8 cellular contexts compared by ENCODE assay signal in the genomic region with DNA sequence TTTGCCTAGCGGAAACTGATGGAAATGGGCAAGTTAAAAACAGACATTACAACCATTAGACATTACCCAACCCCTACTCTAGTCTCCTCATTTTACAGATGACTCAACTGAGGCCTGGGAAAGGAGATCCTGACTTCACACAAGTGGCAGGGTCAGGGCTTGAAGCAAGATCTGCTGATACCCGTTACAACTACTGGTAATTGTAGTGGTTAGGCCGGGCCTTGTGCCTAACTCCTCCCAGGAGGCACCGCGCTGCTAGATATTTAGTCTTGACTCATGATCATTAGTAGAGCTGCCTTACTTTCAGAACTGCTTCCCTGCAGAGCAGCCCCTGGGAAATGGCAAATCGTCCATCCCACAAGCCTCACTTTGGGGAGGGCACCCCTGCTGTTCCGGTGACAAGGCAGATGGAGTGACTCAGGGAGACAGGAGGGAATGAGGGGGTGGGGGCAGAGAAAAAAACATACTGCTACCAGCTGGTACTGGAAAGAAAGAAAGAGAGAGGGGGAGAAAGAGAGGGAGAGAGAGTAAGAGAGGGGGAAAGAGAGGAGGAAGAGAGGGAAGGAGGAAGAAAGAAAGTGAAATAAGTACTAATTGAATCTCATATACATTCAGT. TPM values are rescaled to one million over a fixed set of nuclear protein-coding genes. Genes with fewer than 3 reads are reported as not detected.
DNase-seq lines count a peak whose midpoint lies in the region; ATAC-seq, FAIRE-seq and TF ChIP-seq lines count a peak whose summit lies in the region.

No MANE protein-coding gene starts in this region.

- H2BK120ac ChIP-seq in mesendoderm (ENCODE audit: low read depth, low read length) = no peak overlapping the region

- H3K27ac ChIP-seq in mammary epithelial cell (ENCODE audit: insufficient read depth, low read depth, low read length) (no peak overlapping the region), mesendoderm (ENCODE audit: low read depth, low read length) (no peak overlapping the region), tibial nerve (peak overlapping the region in 3 of 4 donors; percentile 67 to 90 (median 85)), HepG2 (ENCODE audit: extremely low read length, insufficient read depth, low read length) (no peak overlapping the region)

- no peak overlapping the region for H3K56ac ChIP-seq in mesendoderm (ENCODE audit: low read length)

- H3K18ac ChIP-seq in mesendoderm (ENCODE audit: low read length) = no peak overlapping the region

- H3K4ac ChIP-seq in mesendoderm (ENCODE audit: low read depth, low read length) = no peak overlapping the region

- no peak for TF ChIP-seq RAD21 in HepG2 (CRISPR knock-in tag; IDR thresholded peaks at IDR 0.05)

- no peak overlapping the region for H2BK5ac ChIP-seq in mesendoderm (ENCODE audit: low read length)

- H2AK5ac ChIP-seq in mesendoderm (ENCODE audit: low read length) = no peak overlapping the region

- TF ChIP-seq CTCF in GM12865 (IDR thresholded peaks at IDR 0.05; ENCODE audit: insufficient read depth, low read depth, low read length, missing control alignments) = no peak
- no peak for TF ChIP-seq CTCF in mammary epithelial cell (conservative IDR thresholded peaks at IDR 0.05 in 1 of 2, IDR thresholded peaks at IDR 0.05 in 1 of 2; ENCODE audit: extremely low read depth in 1 of 2, insufficient read depth in 1 of 2, low read depth in 1 of 2, low read length in 2 of 2)
- TF ChIP-seq CTCF in tibial nerve (IDR thresholded peaks at IDR 0.05) = no peak
- TF ChIP-seq CTCF in HepG2 (CRISPR knock-in tag; IDR thresholded peaks at IDR 0.05) = no peak

- no peak for FAIRE-seq in HepG2 (lab: Jason Lieb, UNC)

- POLR2A ChIA-PET in HepG2 (lab: Yijun Ruan, JAX) = no interaction called here

- H3K27me3 ChIP-seq in mammary epithelial cell (ENCODE audit: insufficient read depth, low read length) (peaks cover 3% of the 10 kb centered on the region), mesendoderm (ENCODE audit: insufficient read depth, low read length, poor library complexity) (no peaks in the 10 kb centered on the region), tibial nerve (no peaks in the 10 kb centered on the region), HepG2 (ENCODE audit: control insufficient read depth in 1 of 2, insufficient read depth in 2 of 2, low read length in 2 of 2) (no peaks in the 10 kb centered on the region; a peak in 1 of 5 replicates)

- in situ Hi-C loops in mammary epithelial cell (cut with MboI; ENCODE audit: low sequenced_read_pairs in 2 of 2) (no loop called here), HepG2 (cut with HindIII; ENCODE audit: extremely low pct_ligation_motif_present, low pct_unique_long_range_greater_than_20kb) (no loop called here)

- no peak overlapping the region for H3K23ac ChIP-seq in mesendoderm (ENCODE audit: low read length)

- CTCF ChIA-PET in mammary epithelial cell (lab: Charles Lee; ENCODE audit: low non-redundant PET) = no interaction called here
- CTCF ChIA-PET in HepG2 (lab: Yijun Ruan, JAX; ENCODE audit: low intra/inter-chr PET ratio, low total read pairs) = no interaction called here

- ATAC-seq in HG03457 (IDR thresholded peaks at IDR 0.05; ENCODE audit: unreplicated experiment) = peak; percentile 37
- no peak for ATAC-seq in HepG2

- intact Hi-C loops in mammary epithelial cell (cut with micrococcal nuclease) (no loop called here), HepG2 (cut with micrococcal nuclease; ENCODE audit: unreplicated experiment) (loop anchor here (2.0 kb wide), 1 partner anchor 34 kb away; no protein-coding TSS in a partner anchor)

- no peak overlapping the region for H2BK15ac ChIP-seq in mesendoderm (replicated peaks; ENCODE audit: low read depth)

- H3K4me2 ChIP-seq in mammary epithelial cell (ENCODE audit: insufficient read depth, low read depth, low read length) (no peak overlapping the region), mesendoderm (ENCODE audit: low read length) (no peak overlapping the region), HepG2 (ENCODE audit: low read depth, low read length) (no peak overlapping the region)

- TF ChIP-seq EP300 in tibial nerve (IDR thresholded peaks at IDR 0.05) (peak in 1 of 2 donors; percentile 29), HepG2 (IDR thresholded peaks at IDR 0.05; ENCODE audit: low read depth in 2 of 2, low read length in 2 of 2) (no peak), HepG2 (CRISPR knock-in tag; IDR thresholded peaks at IDR 0.05; ENCODE audit: borderline replicate concordance) (no peak)

- H4K20me1 ChIP-seq in mammary epithelial cell (ENCODE audit: insufficient read depth, low read length) = no peaks in the 10 kb centered on the region
- no peaks in the 10 kb centered on the region for H4K20me1 ChIP-seq in HepG2 (ENCODE audit: insufficient read depth, low read length)

- peaks cover 4% of the 10 kb centered on the region for H3K9me3 ChIP-seq in mammary epithelial cell (replicated peaks; ENCODE audit: insufficient read depth, low read length)
- H3K9me3 ChIP-seq in tibial nerve = no peaks in the 10 kb centered on the region
- no peaks in the 10 kb centered on the region for H3K9me3 ChIP-seq in HepG2 (ENCODE audit: low read length)

- H2AFZ ChIP-seq in mammary epithelial cell (ENCODE audit: low read depth, low read length) (peak overlapping the region; percentile 42), HepG2 (ENCODE audit: low read length) (no peak overlapping the region)

- H4K8ac ChIP-seq in mesendoderm (ENCODE audit: low read depth, low read length) = no peak overlapping the region

- H3K4me3 ChIP-seq in GM12865 (ENCODE audit: low read depth, low read length) (peak overlapping the region; percentile 67), mammary epithelial cell (replicated peaks in 1 of 3; ENCODE audit: insufficient read depth in 1 of 3, low read depth in 2 of 3, low read length in 3 of 3) (no peak overlapping the region), mesendoderm (ENCODE audit: low read length) (no peak overlapping the region), tibial nerve (peak overlapping the region in 1 of 4 donors; percentile 65), HepG2 (replicated peaks in 1 of 3; ENCODE audit: insufficient read depth in 1 of 3, low read depth in 2 of 3, low read length in 3 of 3) (no peak overlapping the region)

- BruUV-seq in mammary epithelial cell (replicated peaks; lab: Mats Ljungman, UMichigan) (no TSS peak), HepG2 (replicated peaks; lab: Mats Ljungman, UMichigan) (no TSS peak)

- H3K4me1 ChIP-seq in mammary epithelial cell (ENCODE audit: insufficient read depth, low read length) (peaks cover 4% of the 10 kb centered on the region), mesendoderm (ENCODE audit: control insufficient read depth, low read depth, low read length) (no peaks in the 10 kb centered on the region), tibial nerve (peaks cover 0 to 13% (median 0%) of the 10 kb centered on the region in 4 donors), HepG2 (ENCODE audit: insufficient read depth, low read length) (no peaks in the 10 kb centered on the region)

- H3K79me2 ChIP-seq in mammary epithelial cell (ENCODE audit: insufficient read depth, low read length) (no peaks in the 10 kb centered on the region), mesendoderm (ENCODE audit: control insufficient read depth, insufficient read depth, low read length) (no peaks in the 10 kb centered on the region), HepG2 (ENCODE audit: insufficient read depth, low read length) (no peaks in the 10 kb centered on the region)

- 48% methylated on average over 7 of the region's 7 CpGs for WGBS in mammary epithelial cell (ENCODE audit: low coverage, missing lambda C conversion rate)
- no CpG with 5 or more reads among the region's 7 CpGs for WGBS in mesendoderm (ENCODE audit: extremely low coverage, insufficient coverage, low lambda C conversion rate)
- 29 to 59% methylated on average over 4 to 7 of the region's 7 CpGs for WGBS in tibial nerve, 2 donors
- 39% methylated on average over 3 of the region's 7 CpGs for WGBS in HepG2 (ENCODE audit: low lambda C conversion rate)

- TF ChIP-seq POLR2A in tibial nerve (IDR thresholded peaks at IDR 0.05) (no peak), HepG2 (IDR thresholded peaks at IDR 0.05; ENCODE audit: insufficient read depth in 1 of 2, low read depth in 2 of 2, low read length in 2 of 2) (no peak)

- H3K36me3 ChIP-seq in mammary epithelial cell (ENCODE audit: insufficient read depth, low read length) (no peaks in the 10 kb centered on the region), mesendoderm (ENCODE audit: control insufficient read depth, insufficient read depth, low read length) (no peaks in the 10 kb centered on the region), tibial nerve (no peaks in the 10 kb centered on the region), HepG2 (replicated peaks in 1 of 2; ENCODE audit: control insufficient read depth in 1 of 2, insufficient read depth in 2 of 2, low read length in 2 of 2) (no peaks in the 10 kb centered on the region)

- DNase-seq in GM12865 (ENCODE audit: low read depth) (peak; percentile 63), T-helper 22 cell (ENCODE audit: low read depth) (peak; percentile 43), mammary epithelial cell (peak; percentile 69), mesendoderm (peak; percentile 56), tibial nerve (ENCODE audit: low spot score in 2 of 2) (peak in 1 of 2 donors; percentile 32), D341Med (ENCODE audit: low spot score) (no peak), HepG2 (ENCODE audit: low spot score) (no peak)

- no peak overlapping the region for H3K9ac ChIP-seq in mammary epithelial cell (ENCODE audit: insufficient read depth, low read length)
- no peak overlapping the region for H3K9ac ChIP-seq in mesendoderm (ENCODE audit: low read length)
- no peak overlapping the region for H3K9ac ChIP-seq in HepG2 (ENCODE audit: insufficient read depth, low read depth, low read length)

- dilution Hi-C loops in mammary epithelial cell (cut with HindIII; ENCODE audit: low sequenced_read_pairs) = no loop called here

- no peak overlapping the region for H4K5ac ChIP-seq in mesendoderm (ENCODE audit: low read length)

- no peaks in the 10 kb centered on the region for H3K79me1 ChIP-seq in mesendoderm (ENCODE audit: low read length)

RNA-seq across cellular contexts. Expression of a gene that starts 12.2 kb away (rescaled TPM):
- total RNA-seq in mammary epithelial cell = 1 to 10 TPM in 1 of 2 donors, under 1 TPM in 1; 0.26 to 3.2 TPM
- 0.10 TPM for polyA plus RNA-seq in mammary epithelial cell
- not detected for polyA minus RNA-seq in mammary epithelial cell
- 1.0 TPM for polyA plus RNA-seq in mesendoderm (2013, experiment 1 of 2)
- 1.1 TPM for polyA plus RNA-seq in mesendoderm (2013, experiment 2 of 2)
- total RNA-seq in tibial nerve = 10 to 100 TPM; 23.7 to 41.1 (median 29.6) TPM
- not detected in 2 replicates for total RNA-seq in HepG2 (2016; rRNA removed; fragmentation: Illumina TruSeq; extraction: Trizol)
- total RNA-seq in HepG2 (2016; cell fraction: cytosol; rRNA removed; fragmentation: Illumina TruSeq; extraction: Trizol; ENCODE audit: low read depth) = not detected in 2 replicates
- total RNA-seq in HepG2 (2016; cell fraction: insoluble cytoplasmic fraction; rRNA removed; fragmentation: Illumina TruSeq; extraction: Trizol) = not detected in 2 replicates
- not detected in 2 replicates for total RNA-seq in HepG2 (2016; cell fraction: membrane; rRNA removed; fragmentation: Illumina TruSeq; extraction: Trizol)
- not detected in 2 replicates for total RNA-seq in HepG2 (2016; cell fraction: nucleus; rRNA removed; fragmentation: Illumina TruSeq; extraction: Trizol)
- 0.01 and 0.03 TPM in 2 replicates for polyA plus RNA-seq in HepG2 (2011; rRNA removed)
- not detected in 2 replicates for polyA plus RNA-seq in HepG2 (2011; cell fraction: cytosol; rRNA removed)
- polyA plus RNA-seq in HepG2 (2011; cell fraction: nucleus; rRNA removed) = 0.09 and 0.10 TPM in 2 replicates
- 0.01 and 0.03 TPM in 2 replicates for polyA plus RNA-seq in HepG2 (2012)
- polyA plus RNA-seq in HepG2 (2016; cell fraction: cytosol; fragmentation: Illumina TruSeq; extraction: Trizol; ENCODE audit: low read depth) = not detected in 2 replicates
- polyA plus RNA-seq in HepG2 (2016; cell fraction: insoluble cytoplasmic fraction; fragmentation: Illumina TruSeq; extraction: Trizol; ENCODE audit: low read depth) = not detected in 2 replicates
- not detected in 2 replicates for polyA plus RNA-seq in HepG2 (2016; cell fraction: membrane; fragmentation: Illumina TruSeq; extraction: Trizol; ENCODE audit: low read depth)
- not detected in 2 replicates for polyA plus RNA-seq in HepG2 (2016; cell fraction: nucleus; fragmentation: Illumina TruSeq; extraction: Trizol; ENCODE audit: insufficient read depth, low read depth)
- 0.02 and 0.04 TPM in 2 replicates for polyA minus RNA-seq in HepG2 (2011; rRNA and poly(A)+ RNA removed; ENCODE audit: low replicate concordance)
- polyA minus RNA-seq in HepG2 (2011; cell fraction: cytosol; rRNA and poly(A)+ RNA removed) = not detected in 2 replicates
- polyA minus RNA-seq in HepG2 (2011; cell fraction: nucleus; rRNA and poly(A)+ RNA removed) = not detected in 2 replicates

Comparison
In these comparisons a context has a peak if more than half of its experiments do, and no peak if none do; other contexts are left out.
1. DNase-seq: peak in GM12865 (single experiment), T-helper 22 cell (single experiment), mammary epithelial cell (single experiment) and mesendoderm (single experiment); none in D341Med (single experiment) and HepG2 (single experiment).
2. H3K27ac ChIP-seq: peak in tibial nerve (3 of 4); none in mammary epithelial cell (single experiment), mesendoderm (single experiment) and HepG2 (single experiment).
3. RNA of a gene that starts 12.2 kb away (total RNA-seq): 23.7 to 41.1 TPM in tibial nerve; 0.26 to 3.2 TPM in mammary epithelial cell and not detected in HepG2; every median in the first group is over 4 times any median in the second.